Comparison of ENCODE assay signal across 8 cellular contexts in genomic region chr2:231709636-231709980, GRCh38. TPM values are rescaled to one million over a fixed set of nuclear protein-coding genes. Genes with fewer than 3 reads are reported as not detected.
DNase-seq lines count a peak whose midpoint lies in the region; ATAC-seq and TF ChIP-seq lines count a peak whose summit lies in the region.

No MANE protein-coding gene starts in this region.

- peak overlapping the region; percentile 87 for H3K4me2 ChIP-seq in Karpas-422 (ENCODE audit: low read depth, low read length, poor library complexity, severe bottlenecking)
- H3K4me2 ChIP-seq in hepatocyte: peak overlapping the region; percentile 94

- H3K4me1 Mint-ChIP-seq in activated naive CD8-positive, alpha-beta T cell treated with anti-CD3 and anti-CD28 coated beads for 36 hours: peaks cover 41% of the 10 kb centered on the region

- H2AFZ ChIP-seq in Karpas-422 (ENCODE audit: low read length): no peak overlapping the region
- no peak overlapping the region for H2AFZ ChIP-seq in hepatocyte

- peak overlapping the region; percentile 97 for H3K27ac Mint-ChIP-seq in activated naive CD8-positive, alpha-beta T cell treated with anti-CD3 and anti-CD28 coated beads for 36 hours

- H3K4me3 ChIP-seq in Karpas-422 (ENCODE audit: low read length) (peak overlapping the region; percentile 98), hepatocyte (peak overlapping the region; percentile 81), skeletal muscle tissue (ENCODE audit: low read length in 3 of 3) (peak overlapping the region; percentile 77 to 82 (median 80))

- H3K9ac ChIP-seq in Karpas-422 (ENCODE audit: low read length) (peak overlapping the region; percentile 100), skeletal muscle tissue (ENCODE audit: low read depth in 1 of 3, low read length in 3 of 3) (peak overlapping the region; percentile 87 to 97 (median 93))

- H3K27ac ChIP-seq in C4-2B (peak overlapping the region; percentile 98), Karpas-422 (ENCODE audit: low read length) (peak overlapping the region; percentile 99), hepatocyte (peak overlapping the region; percentile 97), skeletal muscle tissue (ENCODE audit: low read depth, low read length) (peak overlapping the region; percentile 97)

- WGBS in hepatocyte (ENCODE audit: low lambda C conversion rate, missing lambda C conversion rate): 1% methylated on average over 32 of the region's 33 CpGs

- peak overlapping the region; percentile 90 for H3K4me3 Mint-ChIP-seq in activated naive CD8-positive, alpha-beta T cell treated with anti-CD3 and anti-CD28 coated beads for 36 hours

- no peak for ATAC-seq in GM21381 (IDR thresholded peaks at IDR 0.05; ENCODE audit: unreplicated experiment)
- no peak for ATAC-seq in GM21723 (IDR thresholded peaks at IDR 0.05; ENCODE audit: unreplicated experiment)

- H3K9me3 ChIP-seq in Karpas-422 (ENCODE audit: low read length) (no peaks in the 10 kb centered on the region), hepatocyte (ENCODE audit: low read depth) (no peaks in the 10 kb centered on the region), skeletal muscle tissue (ENCODE audit: control insufficient read depth in 3 of 3, low read length in 3 of 3) (no peaks in the 10 kb centered on the region)

- peaks cover 47% of the 10 kb centered on the region for H3K79me2 ChIP-seq in Karpas-422 (ENCODE audit: low read length)
- peaks cover 58% of the 10 kb centered on the region for H3K79me2 ChIP-seq in hepatocyte

- no peaks in the 10 kb centered on the region for H3K27me3 ChIP-seq in Karpas-422 (ENCODE audit: low read length)
- no peaks in the 10 kb centered on the region for H3K27me3 ChIP-seq in hepatocyte
- H3K27me3 ChIP-seq in skeletal muscle tissue (ENCODE audit: control insufficient read depth in 3 of 3, insufficient read depth in 3 of 3, low read length in 3 of 3): no peaks in the 10 kb centered on the region

- peaks cover 45% of the 10 kb centered on the region for H3K4me1 ChIP-seq in Karpas-422 (ENCODE audit: low read length)
- peaks cover 13% of the 10 kb centered on the region for H3K4me1 ChIP-seq in hepatocyte (ENCODE audit: insufficient read depth)
- H3K4me1 ChIP-seq in skeletal muscle tissue (ENCODE audit: control insufficient read depth in 3 of 3, insufficient read depth in 3 of 3, low read length in 3 of 3): peaks cover 39 to 62% (median 52%) of the 10 kb centered on the region in 3 donors

- peaks cover 12% of the 10 kb centered on the region for H3K27me3 Mint-ChIP-seq in activated naive CD8-positive, alpha-beta T cell treated with anti-CD3 and anti-CD28 coated beads for 36 hours

- H4K20me1 ChIP-seq in Karpas-422 (ENCODE audit: insufficient read depth, low read depth, low read length): peaks cover 35% of the 10 kb centered on the region
- H4K20me1 ChIP-seq in hepatocyte (ENCODE audit: insufficient read depth, poor library complexity, severe bottlenecking): peaks cover 54% of the 10 kb centered on the region

- TF ChIP-seq CTCF in C4-2B (conservative IDR thresholded peaks at IDR 0.05) (no peak), hepatocyte (IDR thresholded peaks at IDR 0.05; ENCODE audit: poor library complexity) (no peak)

- DNase-seq in Karpas-422 (peak; percentile 81), hepatocyte (ENCODE audit: low spot score) (peak; percentile 61), Ammon's horn (ENCODE audit: low spot score) (no peak)
- no peak for DNase-seq in activated naive CD8-positive, alpha-beta T cell treated with anti-CD3 and anti-CD28 coated beads for 36 hours

- no peaks in the 10 kb centered on the region for H3K9me2 ChIP-seq in Karpas-422 (replicated peaks; ENCODE audit: insufficient read depth, low read length)
- H3K9me2 ChIP-seq in hepatocyte (replicated peaks; ENCODE audit: insufficient read depth): no peaks in the 10 kb centered on the region

- no peaks in the 10 kb centered on the region for H3K9me3 Mint-ChIP-seq in activated naive CD8-positive, alpha-beta T cell treated with anti-CD3 and anti-CD28 coated beads for 36 hours

- peaks cover 46% of the 10 kb centered on the region for H3K36me3 Mint-ChIP-seq in activated naive CD8-positive, alpha-beta T cell treated with anti-CD3 and anti-CD28 coated beads for 36 hours

- H3K36me3 ChIP-seq in Karpas-422 (ENCODE audit: insufficient read depth, low read length): peaks cover 39% of the 10 kb centered on the region
- no peaks in the 10 kb centered on the region for H3K36me3 ChIP-seq in hepatocyte (replicated peaks; ENCODE audit: insufficient read depth, low read depth)
- H3K36me3 ChIP-seq in skeletal muscle tissue (ENCODE audit: control insufficient read depth in 3 of 3, insufficient read depth in 3 of 3, low read length in 3 of 3): peaks cover 9 to 12% (median 10%) of the 10 kb centered on the region in 3 donors

RNA-seq across cellular contexts. Expression of gene PTMA, which starts 1.3 kb away (rescaled TPM):
- total RNA-seq in Karpas-422 (2014; rRNA removed; shearing (Covaris generic); ENCODE audit: low replicate concordance): 1,532 and 1,657 TPM in 2 replicates
- 1,000 to 10,000 TPM; 2,595 to 2,627 TPM for total RNA-seq in activated naive CD8-positive, alpha-beta T cell treated with anti-CD3 and anti-CD28 coated beads for 36 hours
- total RNA-seq in hepatocyte: 615 and 727 TPM in 2 replicates
- 597 and 705 TPM in 2 replicates for polyA plus RNA-seq in hepatocyte
- 422 TPM for total RNA-seq in skeletal muscle tissue

Comparison
In these comparisons a context has a peak if more than half of its experiments do, and no peak if none do; other contexts are left out.
1. DNase-seq: peak in Karpas-422 (single experiment) and hepatocyte (single experiment); none in activated naive CD8-positive, alpha-beta T cell treated with anti-CD3 and anti-CD28 coated beads for 36 hours (single experiment) and Ammon's horn (single experiment).
2. Peak in every context shown above with its lines, with median percentiles within 50 percentile points of each other: H3K27ac ChIP-seq and H3K4me3 ChIP-seq.